8 cellular contexts compared by ENCODE assay signal in genomic region chr3:195020185-195020584, GRCh38.
"Had no signal": no experiment of that assay in that cellular context is flagged by ENCODE, and none has a peak within 500 bp of the region (broad histone marks: within the 10 kb centered on the region; RNA-seq: fewer than 3 reads in every experiment).

No MANE protein-coding gene starts in this region.

- DNase-seq: GM23248, GOT3, H7, HFFc6, KG1 had no signal

- ATAC-seq: HCT116 had no signal

- H3K27ac ChIP-seq: GM23248, HL-60 had no signal

- H2AFZ ChIP-seq: GM23248 had no signal

- H3K9ac ChIP-seq: GM23248 had no signal

- H3K4me3 ChIP-seq: GM23248, HAP-1 had no signal

- H3K4me1 ChIP-seq: HAP-1 had no signal

- H3K9me3 ChIP-seq: HAP-1 had no signal

- H3K36me3 ChIP-seq: HAP-1 had no signal
